Comparison of ENCODE assay signal across 16 cellular contexts in the genomic region with DNA sequence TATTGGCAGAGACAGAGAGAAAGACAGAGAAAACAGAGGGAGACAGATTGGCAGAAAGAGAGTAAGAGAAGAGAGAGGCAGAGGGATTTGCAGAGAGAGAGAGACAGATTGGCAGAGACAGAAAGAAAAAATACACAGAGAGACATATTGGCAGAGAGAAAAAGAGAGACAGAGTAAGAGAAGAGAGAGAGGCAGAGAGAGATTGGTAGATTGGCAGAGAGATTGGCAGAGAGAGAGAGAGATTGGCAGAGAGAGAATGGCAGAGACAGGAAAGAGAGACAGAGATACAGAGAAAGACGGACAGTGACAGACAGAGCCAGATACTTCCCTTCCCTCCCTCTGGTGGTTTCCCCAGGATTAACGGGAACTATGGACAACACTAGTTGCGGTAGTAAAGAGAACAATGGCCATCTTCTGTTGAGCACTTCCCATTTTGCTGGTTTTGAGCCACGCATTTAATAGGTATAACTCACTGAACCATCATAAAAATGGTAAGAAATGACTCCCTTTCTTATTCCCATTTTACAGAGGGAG. TPM values are rescaled to one million over a fixed set of nuclear protein-coding genes. Genes with fewer than 3 reads are reported as not detected.
DNase-seq lines count a peak whose midpoint lies in the region; ATAC-seq and TF ChIP-seq lines count a peak whose summit lies in the region.
"Had no signal": no experiment of that assay in that cellular context is flagged by ENCODE, and none has a peak within 500 bp of the region (broad histone marks: within the 10 kb centered on the region; RNA-seq: fewer than 3 reads in every experiment).

No MANE protein-coding gene starts in this region.

- CTCF ChIA-PET in A673 (lab: Charles Lee) = no interaction called here

- TF ChIP-seq CTCF in A673 (conservative IDR thresholded peaks at IDR 0.05; ENCODE audit: low read depth, low read length) (peak; percentile 20; the same call in 1 of the 2 replicates), epithelial cell of proximal tubule (conservative IDR thresholded peaks at IDR 0.05; ENCODE audit: low read depth, low read length) (peak; percentile 13), foreskin fibroblast (IDR thresholded peaks at IDR 0.05; ENCODE audit: low read depth, low read length) (no peak), upper lobe of left lung (IDR thresholded peaks at IDR 0.05) (no peak)

- BruUV-seq in A673 (replicated peaks; lab: Mats Ljungman, UMichigan) = no TSS peak

- POLR2A ChIA-PET in A673 (lab: Charles Lee; ENCODE audit: low non-redundant PET) = no interaction called here

- no peak for TF ChIP-seq EP300 in upper lobe of left lung (IDR thresholded peaks at IDR 0.05)

- no peaks in the 10 kb centered on the region for H3K36me3 ChIP-seq in A673 (ENCODE audit: insufficient read depth, low read length, poor library complexity, severe bottlenecking)
- H3K36me3 ChIP-seq in upper lobe of left lung = no peaks in the 10 kb centered on the region
- H3K36me3 ChIP-seq: pancreas had no signal

- WGBS in upper lobe of left lung, 2 donors = 12 to 14% methylated on average over 4 of the region's 4 CpGs

- intact Hi-C loops in A673 (cut with micrococcal nuclease; ENCODE audit: unreplicated experiment) = no loop called here
- intact Hi-C loops in posterior cingulate gyrus (cut with DNase I) = loop anchor here (10.0 kb wide), 1 partner anchor 129 kb away; no protein-coding TSS in a partner anchor

- ATAC-seq in HG03280 (IDR thresholded peaks at IDR 0.05; ENCODE audit: unreplicated experiment) (no peak), upper lobe of left lung (ENCODE audit: low FRiP score in 2 of 2) (no peak)
- ATAC-seq: pancreas had no signal

- no peak for TF ChIP-seq POLR2A in upper lobe of left lung (IDR thresholded peaks at IDR 0.05)

- H3K27me3 ChIP-seq in A673 (replicated peaks; ENCODE audit: insufficient read depth, low read depth, low read length, poor library complexity) (peaks cover 17% of the 10 kb centered on the region), upper lobe of left lung (peaks cover 0 to 20% (median 12%) of the 10 kb centered on the region in 4 donors)
- H3K27me3 ChIP-seq: pancreas had no signal

- H3K4me1 ChIP-seq in A673 (ENCODE audit: insufficient read depth, low read length, poor library complexity, severe bottlenecking) (peaks cover 8% of the 10 kb centered on the region), upper lobe of left lung (peaks cover 0 to 15% (median 6%) of the 10 kb centered on the region in 4 donors)
- H3K4me1 ChIP-seq: pancreas had no signal

- H3K4me3 ChIP-seq in A673 (ENCODE audit: low read depth, low read length, poor library complexity, severe bottlenecking) = no peak overlapping the region
- H3K4me3 ChIP-seq in epithelial cell of proximal tubule (ENCODE audit: low read depth, low read length) = no peak overlapping the region
- H3K4me3 ChIP-seq in foreskin fibroblast (ENCODE audit: low read depth in 1 of 2, low read length in 2 of 2) = no peak overlapping the region
- no peak overlapping the region for H3K4me3 ChIP-seq in upper lobe of left lung
- H3K4me3 ChIP-seq: pancreas had no signal

- no peak for DNase-seq in A673 (ENCODE audit: low spot score)
- peak; percentile 51 for DNase-seq in Daoy (ENCODE audit: low read depth)
- peak; percentile 9 for DNase-seq in NCI-H526 treated with DMSO at 0.1 percent for 48 hours (lab: John Stamatoyannopoulos, UW)
- DNase-seq in epithelial cell of proximal tubule (ENCODE audit: low read depth) = no peak
- no peak for DNase-seq in posterior cingulate gyrus
- DNase-seq in foreskin fibroblast = no peak
- no peak for DNase-seq in upper lobe of left lung
- DNase-seq: activated naive CD4-positive, alpha-beta T cell treated with anti-CD3 and anti-CD28 coated beads for 36 hours; activated T-cell treated with anti-CD3 and anti-CD28 coated beads, Interleukin-2, amount 50 U/mL, for 1 hour; KG1; naive B cell; NCI-H1694; NCI-H446; pancreas; substantia nigra had no signal

- no peak overlapping the region for H3K27ac ChIP-seq in A673 (ENCODE audit: low read depth, low read length, poor library complexity, severe bottlenecking)
- no peak overlapping the region for H3K27ac ChIP-seq in upper lobe of left lung
- H3K27ac ChIP-seq: pancreas had no signal

- H3K9me3 ChIP-seq in A673 (ENCODE audit: low read depth, low read length, poor library complexity, severe bottlenecking) (no peaks in the 10 kb centered on the region), upper lobe of left lung (no peaks in the 10 kb centered on the region)
- H3K9me3 ChIP-seq: pancreas had no signal

RNA-seq across cellular contexts. Expression of a gene that starts 2.6 kb away (rescaled TPM):
- total RNA-seq in A673 (2021) (18.0 and 25.2 TPM in 2 replicates), epithelial cell of proximal tubule (under 0.01 and 0.14 TPM in 2 replicates), upper lobe of left lung (1 to 10 TPM in 5 of 6 donors, under 1 TPM in 1; 0.39 to 4.4 (median 2.4) TPM)
- total RNA-seq in Daoy (2014; rRNA removed; shearing (Covaris generic)) = 0.06 TPM in 1 of 2 replicates, not detected in the other

Comparison
In these comparisons a context has a peak if more than half of its experiments do, and no peak if none do; other contexts are left out.
1. DNase-seq: peak in Daoy (single experiment) and NCI-H526 treated with DMSO at 0.1 percent for 48 hours (single experiment); none in A673 (single experiment), epithelial cell of proximal tubule (single experiment), posterior cingulate gyrus (0 of 10), foreskin fibroblast (0 of 2) and upper lobe of left lung (0 of 2).
2. CTCF ChIP-seq: peak in A673 (single experiment) and epithelial cell of proximal tubule (single experiment); none in foreskin fibroblast (single experiment) and upper lobe of left lung (0 of 6).